11 cellular contexts compared by ENCODE assay signal in genomic region chr20:17896771-17897369, GRCh38.
DNase-seq lines count a peak whose midpoint lies in the region; ATAC-seq and TF ChIP-seq lines count a peak whose summit lies in the region.
"Had no signal": no experiment of that assay in that cellular context is flagged by ENCODE, and none has a peak within 500 bp of the region (broad histone marks: within the 10 kb centered on the region; RNA-seq: fewer than 3 reads in every experiment).

No MANE protein-coding gene starts in this region.

- peak overlapping the region; percentile 5; the same call in 1 of the 2 replicates for H3K23ac ChIP-seq in IMR-90 (ENCODE audit: low read depth, low read length)

- H3K9ac ChIP-seq in IMR-90 (ENCODE audit: low read depth, low read length) (peak overlapping the region; percentile 27; the same call in 1 of the 2 replicates), liver (ENCODE audit: low read depth in 1 of 2, low read length in 2 of 2) (no peak overlapping the region)

- peaks cover 7% of the 10 kb centered on the region for H3K9me1 ChIP-seq in IMR-90 (ENCODE audit: insufficient read depth, low read length)

- peak overlapping the region; percentile 87 for H2AK5ac ChIP-seq in IMR-90 (ENCODE audit: low read depth, low read length)

- no peak overlapping the region for H3K27ac Mint-ChIP-seq in natural killer cell treated with Interleukin-12 subunit alpha and Interleukin-12 subunit beta and Interleukin-15 and Interleukin-18, amount 100 ng/mL, for 72 hours
- no peak overlapping the region for H3K27ac Mint-ChIP-seq in natural killer cell

- no peak overlapping the region for H3K56ac ChIP-seq in IMR-90 (ENCODE audit: extremely low read depth, insufficient read depth, low read length)

- peak; percentile 37 to 74 for ATAC-seq in natural killer cell treated with Interleukin-12 subunit alpha and Interleukin-12 subunit beta and Interleukin-15 and Interleukin-18, amount 100 ng/mL, for 72 hours
- ATAC-seq in natural killer cell (no peak), IMR-90 (ENCODE audit: low read depth) (no peak), HG03342 (IDR thresholded peaks at IDR 0.05; ENCODE audit: unreplicated experiment) (no peak), GM21526 (IDR thresholded peaks at IDR 0.05; ENCODE audit: low FRiP score, unreplicated experiment) (no peak)

- intact Hi-C loops in natural killer cell (cut with micrococcal nuclease) (no loop called here), IMR-90 (cut with micrococcal nuclease) (loop anchor here (5.0 kb wide), 2 partner anchors 55 to 390 kb away; no protein-coding TSS in a partner anchor)

- H3K4me3 ChIP-seq in IMR-90 (ENCODE audit: insufficient read depth, low read depth, low read length) = no peak overlapping the region
- H3K4me3 ChIP-seq in liver (ENCODE audit: low read depth in 1 of 3, low read length in 3 of 3) = no peak overlapping the region
- H3K4me3 ChIP-seq: SJCRH30 had no signal

- peaks cover 0 to 12% of the 10 kb centered on the region in 2 experiments; a peak in 2 of 4 replicates for H3K79me1 ChIP-seq in IMR-90 (ENCODE audit: low read depth in 1 of 2, low read length in 2 of 2)

- no peaks in the 10 kb centered on the region for H3K9me3 Mint-ChIP-seq in natural killer cell treated with Interleukin-12 subunit alpha and Interleukin-12 subunit beta and Interleukin-15 and Interleukin-18, amount 100 ng/mL, for 72 hours
- H3K9me3 Mint-ChIP-seq in natural killer cell = no peaks in the 10 kb centered on the region

- in situ Hi-C loops in IMR-90 (cut with MboI; ENCODE audit: low sequenced_read_pairs) = loop anchor here (5.0 kb wide), 1 partner anchor 220 kb away; no protein-coding TSS in a partner anchor

- no peaks in the 10 kb centered on the region for H3K9me3 ChIP-seq in IMR-90 (ENCODE audit: control insufficient read depth, insufficient read depth, low read length)
- H3K9me3 ChIP-seq in liver (ENCODE audit: control insufficient read depth in 4 of 4, low read length in 3 of 4) = no peaks in the 10 kb centered on the region
- H3K9me3 ChIP-seq: SJCRH30 had no signal

- H3K4me3 Mint-ChIP-seq in natural killer cell treated with Interleukin-12 subunit alpha and Interleukin-12 subunit beta and Interleukin-15 and Interleukin-18, amount 100 ng/mL, for 72 hours = no peak overlapping the region
- H3K4me3 Mint-ChIP-seq in natural killer cell = no peak overlapping the region

- no peak overlapping the region for H4K5ac ChIP-seq in IMR-90 (ENCODE audit: low read depth, low read length)

- H3K27me3 ChIP-seq in IMR-90 (ENCODE audit: control insufficient read depth, insufficient read depth, low read length) = no peaks in the 10 kb centered on the region
- no peaks in the 10 kb centered on the region for H3K27me3 ChIP-seq in liver (ENCODE audit: control insufficient read depth in 4 of 4, insufficient read depth in 4 of 4, low read length in 3 of 4)
- H3K27me3 ChIP-seq: SJCRH30 had no signal

- no peak for TF ChIP-seq RAD21 in IMR-90 (IDR thresholded peaks at IDR 0.05; ENCODE audit: low read length)
- TF ChIP-seq RAD21 in liver (IDR thresholded peaks at IDR 0.05) = peak in 1 of 2 donors; percentile 32

- peak overlapping the region; percentile 7 for H3K18ac ChIP-seq in IMR-90 (ENCODE audit: low read depth, low read length)

- no peak for TF ChIP-seq POLR2A in IMR-90 (IDR thresholded peaks at IDR 0.05; ENCODE audit: low read depth, low read length)

- H4K20me1 ChIP-seq in IMR-90 (ENCODE audit: insufficient read depth, low read length) = no peaks in the 10 kb centered on the region

- DNase-seq in natural killer cell treated with Interleukin-12 subunit alpha and Interleukin-12 subunit beta and Interleukin-15 and Interleukin-18, amount 100 ng/mL, for 72 hours (ENCODE audit: low spot score) = no peak
- DNase-seq in natural killer cell (no peak), IMR-90 (no peak), COLO668 (lab: John Stamatoyannopoulos, UW; ENCODE audit: unreplicated experiment) (no peak)
- no peak for DNase-seq in stimulated activated CD8-positive, alpha-beta memory T cell treated with anti-CD3 and anti-CD28 coated beads, Interleukin-4, amount 100 ng/mL, for 48 hours
- DNase-seq: cerebellar nuclear complex, NCI-H2081 treated with DMSO at 0.1 percent for 48 hours, SJCRH30 had no signal

- no peaks in the 10 kb centered on the region for H3K36me3 Mint-ChIP-seq in natural killer cell treated with Interleukin-12 subunit alpha and Interleukin-12 subunit beta and Interleukin-15 and Interleukin-18, amount 100 ng/mL, for 72 hours
- peaks cover 5% of the 10 kb centered on the region for H3K36me3 Mint-ChIP-seq in natural killer cell

- H3K4ac ChIP-seq in IMR-90 (ENCODE audit: low read depth, low read length) = peak overlapping the region; percentile 61

- peak overlapping the region in 1 of 2 experiments; percentile 57; a peak in 1 of 4 replicates for H4K8ac ChIP-seq in IMR-90 (ENCODE audit: low read depth in 2 of 2, low read length in 2 of 2)

- H3K4me1 Mint-ChIP-seq in natural killer cell treated with Interleukin-12 subunit alpha and Interleukin-12 subunit beta and Interleukin-15 and Interleukin-18, amount 100 ng/mL, for 72 hours (ENCODE audit: low read depth in 2 of 2) = peaks cover 21 to 22% of the 10 kb centered on the region in 2 donors
- peaks cover 10 to 16% of the 10 kb centered on the region in 2 donors for H3K4me1 Mint-ChIP-seq in natural killer cell

- H3K36me3 ChIP-seq in IMR-90 (ENCODE audit: control insufficient read depth, insufficient read depth, low read length) (no peaks in the 10 kb centered on the region), liver (ENCODE audit: control insufficient read depth in 4 of 4, insufficient read depth in 3 of 4, low read depth in 1 of 4, low read length in 3 of 4) (no peaks in the 10 kb centered on the region)
- H3K36me3 ChIP-seq: SJCRH30 had no signal

- H3K4me1 ChIP-seq in IMR-90 (ENCODE audit: control insufficient read depth, insufficient read depth, low read length) (peaks cover 13% of the 10 kb centered on the region), liver (ENCODE audit: control insufficient read depth in 4 of 4, insufficient read depth in 4 of 4, low read length in 3 of 4) (peaks cover 2 to 36% (median 13%) of the 10 kb centered on the region in 4 donors)
- H3K4me1 ChIP-seq: SJCRH30 had no signal

- BruUV-seq in IMR-90 (replicated peaks; lab: Mats Ljungman, UMichigan) = no TSS peak

- peak overlapping the region; percentile 18; the same call in 1 of the 3 replicates for H2BK15ac ChIP-seq in IMR-90 (ENCODE audit: low read depth, low read length)

- peaks cover 19 to 21% of the 10 kb centered on the region in 2 donors for H3K27me3 Mint-ChIP-seq in natural killer cell treated with Interleukin-12 subunit alpha and Interleukin-12 subunit beta and Interleukin-15 and Interleukin-18, amount 100 ng/mL, for 72 hours
- H3K27me3 Mint-ChIP-seq in natural killer cell (ENCODE audit: low read depth in 2 of 2) = peaks cover 25 to 27% of the 10 kb centered on the region in 2 donors

- H2BK5ac ChIP-seq in IMR-90 (ENCODE audit: low read depth, low read length, poor library complexity, severe bottlenecking) = no peak overlapping the region

- POLR2A ChIA-PET in IMR-90 (lab: Charles Lee; ENCODE audit: unreplicated experiment) = no interaction called here

- no peak for TF ChIP-seq CTCF in natural killer cell (IDR thresholded peaks at IDR 0.05)
- no peak for TF ChIP-seq CTCF in IMR-90 (conservative IDR thresholded peaks at IDR 0.05; ENCODE audit: low read depth, low read length)
- no peak for TF ChIP-seq CTCF in liver (IDR thresholded peaks at IDR 0.05; ENCODE audit: low read depth, low read length, missing input control)

- CTCF ChIA-PET in IMR-90 (lab: Yijun Ruan, JAX) = interaction anchor here (1.4 kb wide), 1 partner anchor 42 kb away, joined by 3 read pairs; no protein-coding TSS in a partner anchor

- WGBS in IMR-90 (ENCODE audit: extremely low coverage in 2 of 2, insufficient read length in 1 of 2), 2 experiments = no CpG with 5 or more reads among the region's 3 CpGs
- whole genome bisulfite sequencing in liver = 55% methylated on average over 3 of the region's 3 CpGs

- H3K27ac ChIP-seq in IMR-90 (ENCODE audit: insufficient read depth, low read length) (peak overlapping the region; percentile 28; the same call in 1 of the 2 replicates), liver (ENCODE audit: low read depth in 1 of 2, low read length in 2 of 2) (peak overlapping the region; percentile 17 to 74)
- H3K27ac ChIP-seq: SJCRH30 had no signal

- H3K4me2 ChIP-seq in IMR-90 (ENCODE audit: low read depth, low read length) = no peak overlapping the region

- H2BK120ac ChIP-seq in IMR-90 (ENCODE audit: low read depth, low read length) = peak overlapping the region; percentile 79

- dilution Hi-C loops in IMR-90 (cut with HindIII; ENCODE audit: low sequenced_read_pairs, unreplicated experiment) = no loop called here

- H2AK9ac ChIP-seq in IMR-90 (replicated peaks; ENCODE audit: low read depth, low read length, poor library complexity) = peak overlapping the region; percentile 7

- peak overlapping the region; percentile 53; the same call in 1 of the 2 replicates for H4K91ac ChIP-seq in IMR-90 (ENCODE audit: insufficient read depth, low read depth, low read length)

- H2AFZ ChIP-seq in IMR-90 (replicated peaks; ENCODE audit: low read length, poor library complexity) = peak overlapping the region; percentile 8

- H2BK20ac ChIP-seq in IMR-90 (ENCODE audit: low read depth, low read length) = peak overlapping the region; percentile 52; the same call in 1 of the 2 replicates

- H3K14ac ChIP-seq in IMR-90 (replicated peaks; ENCODE audit: low read depth, low read length) = peak overlapping the region; percentile 34

TF ChIP-seq in IMR-90, 13 proteins besides CTCF, POLR2A, EP300 and RAD21 (continues in another document):
- TF ChIP-seq NFE2L2 (IDR thresholded peaks at IDR 0.05; ENCODE audit: low read depth, low read length) (no peak), CHD1 (IDR thresholded peaks at IDR 0.05; ENCODE audit: low read depth, low read length) (no peak), CEBPB (IDR thresholded peaks at IDR 0.05; ENCODE audit: low read depth, low read length) (no peak), FOS (IDR thresholded peaks at IDR 0.05; ENCODE audit: low read depth, low read length) (no peak)

TF ChIP-seq in liver, 16 proteins besides CTCF, POLR2A, EP300 and RAD21:
- TF ChIP-seq FOXA1 (IDR thresholded peaks at IDR 0.05) (no peak), HNF4A (conservative IDR thresholded peaks at IDR 0.05) (peak; percentile 78 to 81), RXRA (IDR thresholded peaks at IDR 0.05) (peak in 1 of 2 donors; percentile 58), MAX (IDR thresholded peaks at IDR 0.05) (no peak)

Comparison
In these comparisons a context has a peak if more than half of its experiments do, and no peak if none do; other contexts are left out.
1. ATAC-seq: peak in natural killer cell treated with Interleukin-12 subunit alpha and Interleukin-12 subunit beta and Interleukin-15 and Interleukin-18, amount 100 ng/mL, for 72 hours (2 of 2); none in natural killer cell (0 of 3), IMR-90 (single experiment), HG03342 (single experiment) and GM21526 (single experiment).